ENCODE assay signal across 8 cellular contexts in the genomic region with DNA sequence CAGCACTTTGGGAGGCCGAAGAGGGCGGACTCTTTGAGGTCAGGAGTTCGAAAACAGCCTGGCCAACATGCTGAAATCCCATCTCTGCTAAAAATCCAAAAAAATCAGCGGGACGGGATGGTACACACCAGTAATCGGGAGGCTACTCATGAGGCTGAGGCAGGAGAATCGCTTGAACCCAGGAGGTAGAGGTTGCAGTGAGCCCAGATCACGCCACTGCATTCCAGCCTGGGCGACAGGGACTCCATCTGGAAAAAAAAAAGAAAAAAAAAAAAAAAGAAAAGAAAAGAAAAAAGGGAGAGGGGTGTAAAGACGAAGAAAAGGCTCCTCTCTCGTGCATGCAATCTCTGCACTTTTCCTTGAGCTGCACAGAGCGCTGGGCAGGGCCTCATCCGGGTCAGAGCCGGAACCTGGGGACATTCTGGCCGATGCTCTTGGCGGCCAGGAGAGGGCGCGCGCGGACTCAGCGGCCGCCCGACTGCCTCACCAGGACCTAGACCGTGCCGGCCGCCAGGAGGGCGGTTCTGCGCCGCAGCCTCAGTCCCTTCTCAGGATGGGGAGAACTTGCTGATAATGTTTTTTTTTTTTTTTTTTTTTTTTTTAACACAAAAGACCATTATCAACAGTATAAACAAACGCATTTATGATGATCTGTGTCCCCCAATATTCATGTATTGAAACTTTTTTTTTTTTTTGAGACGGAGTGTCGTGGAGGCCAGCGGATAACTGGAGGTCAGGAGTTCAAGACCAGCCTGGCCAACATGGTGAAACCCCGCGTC. TPM values are rescaled to one million over a fixed set of nuclear protein-coding genes. Genes with fewer than 3 reads are reported as not detected.
DNase-seq lines count a peak whose midpoint lies in the region; ATAC-seq and TF ChIP-seq lines count a peak whose summit lies in the region.

No MANE protein-coding gene starts in this region.

- H3K9me2 ChIP-seq in SU-DHL-6 (replicated peaks; ENCODE audit: insufficient read depth, low read length) = no peaks in the 10 kb centered on the region

- H3K27ac ChIP-seq in SU-DHL-6 (ENCODE audit: low read depth, low read length) (no peak overlapping the region), heart left ventricle (peak overlapping the region in 1 of 12 donors; percentile 32)

- H4K20me1 ChIP-seq in SU-DHL-6 (ENCODE audit: low read depth, low read length) = no peaks in the 10 kb centered on the region

- intact Hi-C loops in heart left ventricle (cut with DNase I) = loop anchor here in 8 of 10 donors (2.0 to 10.0 kb wide), 7 partner anchors 30 to 90 kb away; a partner anchor contains a TSS

- no peaks in the 10 kb centered on the region for H3K79me2 ChIP-seq in SU-DHL-6 (ENCODE audit: insufficient read depth, low read length)

- H3K36me3 Mint-ChIP-seq in activated naive CD4-positive, alpha-beta T cell treated with anti-CD3 and anti-CD28 coated beads, Interleukin-2, amount 50 U/mL, for 72 hours = no peaks in the 10 kb centered on the region

- ATAC-seq in GM21526 (IDR thresholded peaks at IDR 0.05; ENCODE audit: low FRiP score, unreplicated experiment) (peak; percentile 68), heart left ventricle (peak; percentile 94 to 99 (median 98)), HG02938 (IDR thresholded peaks at IDR 0.05; ENCODE audit: unreplicated experiment) (no peak)
- peak; percentile 100 for ATAC-seq in activated naive CD4-positive, alpha-beta T cell treated with anti-CD3 and anti-CD28 coated beads, Interleukin-2, amount 50 U/mL, for 72 hours

- 25 to 27% (median 25%) methylated on average over 35 of the region's 35 CpGs for WGBS in heart left ventricle, 4 donors

- no peak overlapping the region for H2AFZ ChIP-seq in SU-DHL-6 (ENCODE audit: low read depth, low read length, severe bottlenecking)

- TF ChIP-seq CTCF in NB4 (IDR thresholded peaks at IDR 0.05; ENCODE audit: low read depth, low read length) = peak; percentile 79
- peak; percentile 81 for TF ChIP-seq CTCF in SU-DHL-6 (IDR thresholded peaks at IDR 0.05; ENCODE audit: insufficient read depth, low read length, poor library complexity, severe bottlenecking)
- TF ChIP-seq CTCF in heart left ventricle (IDR thresholded peaks at IDR 0.05) = peak; percentile 87 to 98 (median 93)

- H3K36me3 ChIP-seq in SU-DHL-6 (ENCODE audit: low read length) = no peaks in the 10 kb centered on the region
- no peaks in the 10 kb centered on the region for H3K36me3 ChIP-seq in heart left ventricle

- H3K9me3 ChIP-seq in SU-DHL-6 (ENCODE audit: insufficient read depth, low read length) (peaks cover 5% of the 10 kb centered on the region), heart left ventricle (peaks cover 0 to 3% (median 0%) of the 10 kb centered on the region in 12 donors)

- no peaks in the 10 kb centered on the region for H3F3A ChIP-seq in SU-DHL-6 (ENCODE audit: insufficient read depth)

- H3K27ac Mint-ChIP-seq in activated naive CD4-positive, alpha-beta T cell treated with anti-CD3 and anti-CD28 coated beads, Interleukin-2, amount 50 U/mL, for 72 hours = no peak overlapping the region

- H3K4me1 ChIP-seq in heart left ventricle = peaks cover 0 to 8% (median 1%) of the 10 kb centered on the region in 12 donors

- H3K4me2 ChIP-seq in SU-DHL-6 (ENCODE audit: low read depth, low read length, poor library complexity, severe bottlenecking) = no peak overlapping the region

- H3K4me3 ChIP-seq in NB4 (ENCODE audit: low read depth, low read length) (no peak overlapping the region), SU-DHL-6 (ENCODE audit: insufficient read depth, low read length, poor library complexity, severe bottlenecking) (no peak overlapping the region), heart left ventricle (no peak overlapping the region)

- H3K9ac ChIP-seq in SU-DHL-6 (ENCODE audit: low read length) = no peak overlapping the region

- TF ChIP-seq POLR2A in NB4 (IDR thresholded peaks at IDR 0.05; ENCODE audit: extremely low read depth, insufficient read length) = no peak
- TF ChIP-seq POLR2A in heart left ventricle (IDR thresholded peaks at IDR 0.05) = no peak

- H3K9me3 Mint-ChIP-seq in activated naive CD4-positive, alpha-beta T cell treated with anti-CD3 and anti-CD28 coated beads, Interleukin-2, amount 50 U/mL, for 72 hours = peaks cover 0 to 1% of the 10 kb centered on the region in 2 donors

- H3K27me3 ChIP-seq in SU-DHL-6 (ENCODE audit: low read length) (no peaks in the 10 kb centered on the region), heart left ventricle (no peaks in the 10 kb centered on the region)

- DNase-seq in CMK (ENCODE audit: low read depth) = peak; percentile 54
- DNase-seq in NB4 (ENCODE audit: low read depth) = peak; percentile 81
- DNase-seq in activated naive CD4-positive, alpha-beta T cell treated with anti-CD3 and anti-CD28 coated beads, Interleukin-2, amount 50 U/mL, for 72 hours (ENCODE audit: low spot score in 2 of 2) = peak; percentile 71 to 72
- peak; percentile 80 to 89 (median 85) for DNase-seq in heart left ventricle
- peak; percentile 75 for DNase-seq in putamen (ENCODE audit: low spot score)

RNA-seq across cellular contexts. Expression of a gene that starts 8.2 kb away (rescaled TPM):
- total RNA-seq in activated naive CD4-positive, alpha-beta T cell treated with anti-CD3 and anti-CD28 coated beads, Interleukin-2, amount 50 U/mL, for 72 hours = 10 to 100 TPM in 1 of 2 donors, 1 to 10 TPM in 1; 9.4 to 17.4 TPM
- 10 to 100 TPM; 20.1 to 64.1 (median 22.6) TPM for total RNA-seq in heart left ventricle
- 10 to 100 TPM; 35.3 to 53.4 TPM for polyA plus RNA-seq in heart left ventricle

RNA-seq across cellular contexts. Expression of a gene that starts 16.8 kb away (rescaled TPM):
- under 1 TPM in 1 of 2 donors, not detected in 1; 0.34 TPM for total RNA-seq in activated naive CD4-positive, alpha-beta T cell treated with anti-CD3 and anti-CD28 coated beads, Interleukin-2, amount 50 U/mL, for 72 hours
- not detected for total RNA-seq in heart left ventricle
- polyA plus RNA-seq in heart left ventricle = not detected

RNA-seq across cellular contexts. Expression of a gene that starts 37.0 kb away (rescaled TPM):
- 10 to 100 TPM; 28.8 to 55.4 TPM for total RNA-seq in activated naive CD4-positive, alpha-beta T cell treated with anti-CD3 and anti-CD28 coated beads, Interleukin-2, amount 50 U/mL, for 72 hours
- 10 to 100 TPM; 26.3 to 48.4 (median 34.2) TPM for total RNA-seq in heart left ventricle
- 10 to 100 TPM; 28.3 to 29.1 TPM for polyA plus RNA-seq in heart left ventricle

RNA-seq across cellular contexts. Expression of a gene that starts 44.7 kb away (rescaled TPM):
- total RNA-seq in activated naive CD4-positive, alpha-beta T cell treated with anti-CD3 and anti-CD28 coated beads, Interleukin-2, amount 50 U/mL, for 72 hours = 1 to 10 TPM in 1 of 2 donors, under 1 TPM in 1; 0.48 to 1.4 TPM
- total RNA-seq in heart left ventricle = 1 to 10 TPM in 1 of 9 donors, under 1 TPM in 1, not detected in 7; 0.50 to 3.0 TPM
- not detected for polyA plus RNA-seq in heart left ventricle

RNA-seq across cellular contexts. Expression of a gene that starts 57.7 kb away (rescaled TPM):
- 1 to 10 TPM; 1.8 to 2.4 TPM for total RNA-seq in activated naive CD4-positive, alpha-beta T cell treated with anti-CD3 and anti-CD28 coated beads, Interleukin-2, amount 50 U/mL, for 72 hours
- total RNA-seq in heart left ventricle = not detected
- not detected for polyA plus RNA-seq in heart left ventricle
